1 cellular context compared by ENCODE assay signal in the genomic region with DNA sequence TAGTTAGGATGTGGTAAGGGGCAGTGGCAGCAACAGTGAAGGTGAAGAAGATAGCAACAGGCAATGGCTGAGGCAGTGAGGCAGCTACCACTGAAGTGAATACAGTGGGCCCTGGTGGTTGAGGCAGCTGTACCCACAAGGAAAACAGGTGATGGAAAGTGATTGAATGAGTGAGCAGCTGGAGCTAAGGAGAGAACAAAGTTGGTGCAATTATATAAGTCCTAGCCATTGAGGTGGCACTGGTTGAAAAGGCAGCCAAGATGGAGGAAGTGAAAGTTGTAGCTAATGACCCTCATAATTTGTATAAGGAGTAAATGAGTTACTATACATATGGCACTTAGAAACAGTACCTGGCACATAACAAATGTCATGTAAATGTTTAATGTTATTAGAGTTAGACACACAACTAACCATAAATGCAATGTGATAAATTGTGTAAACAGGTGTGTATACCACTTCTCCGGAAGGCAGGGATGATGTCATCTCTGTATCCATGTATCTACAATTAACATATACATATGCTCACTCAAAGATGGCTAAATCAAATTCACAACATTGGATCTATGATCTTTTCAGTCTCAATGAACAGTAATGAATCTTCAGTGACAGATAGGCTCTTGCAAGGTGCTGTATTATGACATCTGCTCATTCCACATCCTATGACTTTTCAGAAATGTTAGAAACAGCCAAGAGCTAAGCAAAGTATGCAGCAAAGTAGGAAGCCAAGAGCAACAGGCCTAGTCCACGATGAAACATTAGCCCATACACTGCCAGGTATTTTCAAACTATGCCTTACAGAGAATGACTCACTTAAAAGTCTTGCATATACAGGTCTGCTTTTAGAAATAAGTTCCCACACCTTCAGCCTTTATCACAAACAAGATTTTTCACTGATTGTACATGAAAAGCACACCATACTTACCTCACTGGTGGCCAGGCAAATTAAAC.
TF ChIP-seq lines count a peak whose summit lies in the region.

No MANE protein-coding gene starts in this region.

TF ChIP-seq in HepG2, 621 proteins besides CTCF, POLR2A, EP300 and RAD21:
- TF ChIP-seq ZNF609 (CRISPR knock-in tag; IDR thresholded peaks at IDR 0.05; ENCODE audit: borderline replicate concordance) (no peak), ATF7 (IDR thresholded peaks at IDR 0.05) (peak; percentile 83), ATF7 (CRISPR knock-in tag; IDR thresholded peaks at IDR 0.05) (no peak)
